Comparison of ENCODE assay signal across 1 cellular context in genomic region chr1:6392081-6392879, GRCh38.
TF ChIP-seq lines count a peak whose summit lies in the region.

No MANE protein-coding gene starts in this region.

TF ChIP-seq in IMR-90, 13 proteins besides CTCF, POLR2A, EP300 and RAD21:
- TF ChIP-seq MAZ (IDR thresholded peaks at IDR 0.05; ENCODE audit: borderline replicate concordance, low read depth, low read length) (no peak), FOS (IDR thresholded peaks at IDR 0.05; ENCODE audit: low read depth, low read length) (no peak)
